Comparison of ENCODE assay signal across 1 cellular context in the genomic region with DNA sequence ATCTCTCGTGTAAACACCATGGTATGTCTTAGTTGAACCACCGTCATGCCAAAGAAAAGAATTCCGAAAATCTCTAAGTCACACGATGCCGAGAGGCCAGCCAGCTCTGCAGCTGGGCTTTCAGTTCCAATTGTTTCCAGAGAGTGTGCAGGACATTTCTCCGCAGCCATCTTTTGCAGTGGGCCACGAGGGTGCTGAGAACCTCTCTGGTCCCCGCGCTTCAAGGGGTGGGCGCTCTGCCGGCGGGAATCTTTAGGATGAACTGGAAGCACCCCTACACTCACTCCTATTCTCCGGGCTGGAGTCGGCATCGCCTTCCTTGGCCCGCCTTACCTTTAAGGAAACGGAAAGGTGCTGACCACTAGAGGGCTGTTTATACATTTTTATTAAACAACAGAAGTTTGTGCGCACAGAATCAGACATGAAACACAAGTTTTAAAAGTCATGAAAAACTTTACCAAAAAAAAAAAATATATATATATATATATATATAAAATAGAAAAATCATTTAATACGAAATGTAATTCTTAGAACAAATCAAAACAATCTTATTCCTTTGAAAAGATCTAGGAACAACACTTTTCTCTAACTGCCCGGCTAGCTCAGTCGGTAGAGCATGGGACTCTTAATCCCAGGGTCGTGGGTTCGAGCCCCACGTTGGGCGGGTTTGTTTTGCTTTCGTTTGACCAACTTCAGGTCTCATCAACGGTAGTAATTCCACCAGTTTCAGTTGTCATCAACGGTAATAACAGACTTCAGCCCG.
TF ChIP-seq lines count a peak whose summit lies in the region.

No MANE protein-coding gene starts in this region.

TF ChIP-seq in A549, 52 proteins besides CTCF, POLR2A, EP300 and RAD21 (continued from another document):
- TF ChIP-seq, protein P1, sequence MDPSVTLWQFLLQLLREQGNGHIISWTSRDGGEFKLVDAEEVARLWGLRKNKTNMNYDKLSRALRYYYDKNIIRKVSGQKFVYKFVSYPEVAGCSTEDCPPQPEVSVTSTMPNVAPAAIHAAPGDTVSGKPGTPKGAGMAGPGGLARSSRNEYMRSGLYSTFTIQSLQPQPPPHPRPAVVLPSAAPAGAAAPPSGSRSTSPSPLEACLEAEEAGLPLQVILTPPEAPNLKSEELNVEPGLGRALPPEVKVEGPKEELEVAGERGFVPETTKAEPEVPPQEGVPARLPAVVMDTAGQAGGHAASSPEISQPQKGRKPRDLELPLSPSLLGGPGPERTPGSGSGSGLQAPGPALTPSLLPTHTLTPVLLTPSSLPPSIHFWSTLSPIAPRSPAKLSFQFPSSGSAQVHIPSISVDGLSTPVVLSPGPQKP (IDR thresholded peaks at IDR 0.05; ENCODE audit: low read depth, low read length) = no peak
- TF ChIP-seq, protein P2, sequence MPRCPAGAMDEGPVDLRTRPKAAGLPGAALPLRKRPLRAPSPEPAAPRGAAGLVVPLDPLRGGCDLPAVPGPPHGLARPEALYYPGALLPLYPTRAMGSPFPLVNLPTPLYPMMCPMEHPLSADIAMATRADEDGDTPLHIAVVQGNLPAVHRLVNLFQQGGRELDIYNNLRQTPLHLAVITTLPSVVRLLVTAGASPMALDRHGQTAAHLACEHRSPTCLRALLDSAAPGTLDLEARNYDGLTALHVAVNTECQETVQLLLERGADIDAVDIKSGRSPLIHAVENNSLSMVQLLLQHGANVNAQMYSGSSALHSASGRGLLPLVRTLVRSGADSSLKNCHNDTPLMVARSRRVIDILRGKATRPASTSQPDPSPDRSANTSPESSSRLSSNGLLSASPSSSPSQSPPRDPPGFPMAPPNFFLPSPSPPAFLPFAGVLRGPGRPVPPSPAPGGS (IDR thresholded peaks at IDR 0.05) = no peak
- TF ChIP-seq HOXB13 (CRISPR knock-in tag; IDR thresholded peaks at IDR 0.05; ENCODE audit: low read depth) = 0 out of 2 replicates have a peak, but pooled peaks have one; percentile 54
- TF ChIP-seq, protein P3, sequence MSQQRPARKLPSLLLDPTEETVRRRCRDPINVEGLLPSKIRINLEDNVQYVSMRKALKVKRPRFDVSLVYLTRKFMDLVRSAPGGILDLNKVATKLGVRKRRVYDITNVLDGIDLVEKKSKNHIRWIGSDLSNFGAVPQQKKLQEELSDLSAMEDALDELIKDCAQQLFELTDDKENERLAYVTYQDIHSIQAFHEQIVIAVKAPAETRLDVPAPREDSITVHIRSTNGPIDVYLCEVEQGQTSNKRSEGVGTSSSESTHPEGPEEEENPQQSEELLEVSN (IDR thresholded peaks at IDR 0.05; ENCODE audit: borderline replicate concordance, low read depth) = peak; percentile 63; the same call in 1 of the 2 replicates
- 0 out of 2 replicates have a peak, but pooled peaks have one; percentile 36 for TF ChIP-seq BHLHE40 (IDR thresholded peaks at IDR 0.05; ENCODE audit: low read depth, low read length)
- peak; percentile 5 for TF ChIP-seq CHD2 (IDR thresholded peaks at IDR 0.05; ENCODE audit: low read length, partially characterized antibody)
- TF ChIP-seq MAFK (IDR thresholded peaks at IDR 0.05; ENCODE audit: partially characterized antibody) = no peak
- TF ChIP-seq, protein P4, sequence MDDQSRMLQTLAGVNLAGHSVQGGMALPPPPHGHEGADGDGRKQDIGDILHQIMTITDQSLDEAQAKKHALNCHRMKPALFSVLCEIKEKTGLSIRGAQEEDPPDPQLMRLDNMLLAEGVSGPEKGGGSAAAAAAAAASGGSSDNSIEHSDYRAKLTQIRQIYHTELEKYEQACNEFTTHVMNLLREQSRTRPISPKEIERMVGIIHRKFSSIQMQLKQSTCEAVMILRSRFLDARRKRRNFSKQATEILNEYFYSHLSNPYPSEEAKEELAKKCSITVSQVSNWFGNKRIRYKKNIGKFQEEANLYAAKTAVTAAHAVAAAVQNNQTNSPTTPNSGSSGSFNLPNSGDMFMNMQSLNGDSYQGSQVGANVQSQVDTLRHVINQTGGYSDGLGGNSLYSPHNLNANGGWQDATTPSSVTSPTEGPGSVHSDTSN (IDR thresholded peaks at IDR 0.05) = 0 out of 2 replicates have a peak, but pooled peaks have one; percentile 27
- 0 out of 2 replicates have a peak, but pooled peaks have one; percentile 32 for TF ChIP-seq HOXB5 (CRISPR knock-in tag; IDR thresholded peaks at IDR 0.05)
- 0 out of 2 replicates have a peak, but pooled peaks have one; percentile 41 for TF ChIP-seq FOXS1 (CRISPR knock-in tag; IDR thresholded peaks at IDR 0.05)
- peak; percentile 54; the same call in 2 of the 3 replicates for TF ChIP-seq SMC3 (IDR thresholded peaks at IDR 0.05)
- peak in 1 of 2 experiments; percentile 34; a peak in 1 of 5 replicates for TF ChIP-seq JUN (IDR thresholded peaks at IDR 0.05)
